In the genomic region with DNA sequence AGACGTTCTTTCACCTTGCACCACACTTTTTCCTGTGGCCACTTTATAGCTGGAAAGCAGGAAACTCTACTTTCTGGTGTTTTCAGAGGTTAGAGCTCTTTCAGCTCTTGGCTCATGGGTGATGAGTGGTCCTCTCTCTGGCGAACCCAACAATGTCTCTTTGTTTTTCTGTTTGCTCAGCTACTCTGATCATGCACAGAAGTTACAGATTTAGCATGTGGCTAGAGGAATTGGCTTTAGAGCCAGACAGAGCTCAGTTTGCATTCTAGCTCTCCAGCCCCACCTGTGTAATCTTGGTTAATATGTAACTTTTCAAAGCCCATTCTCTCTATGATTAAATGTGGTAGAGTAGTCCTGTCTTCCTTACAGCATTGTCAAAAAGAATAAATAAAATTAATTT, we compare ENCODE assay signal across 14 cellular contexts.
"Had no signal": no experiment of that assay in that cellular context is flagged by ENCODE, and none has a peak within 500 bp of the region (broad histone marks: within the 10 kb centered on the region; RNA-seq: fewer than 3 reads in every experiment).

No MANE protein-coding gene starts in this region.

- H3K4me3 ChIP-seq: coronary artery, gastroesophageal sphincter had no signal

- H3K36me3 ChIP-seq: gastroesophageal sphincter had no signal

- H3K9ac ChIP-seq: SK-N-SH had no signal

- DNase-seq: activated B cell treated with CpG ODN at 0.5 μM for 24 hours; activated CD4-positive, alpha-beta T cell treated with anti-CD3 and anti-CD28 coated beads, Interleukin-2, amount 50 U/mL, for 1 hour; activated naive CD4-positive, alpha-beta T cell treated with anti-CD3 and anti-CD28 coated beads, Interleukin-2, amount 10 ng/mL, durations not matched to agents 7 days and 5 days; effector CD8-positive, alpha-beta T cell; hippocampal formation; left ventricle myocardium superior; naive B cell; posterior cingulate gyrus; right cardiac atrium; SK-N-SH; stimulated activated naive B cell treated with anti-CD40 and anti-IgM and Interleukin-4, amounts not matched to agents 10 μg/mL and 1 μg/mL and 100 μg/mL, for 72 hours; trophoblast cell had no signal

- ATAC-seq: gastroesophageal sphincter; left ventricle myocardium superior; right cardiac atrium; stimulated activated naive B cell treated with anti-CD40 and anti-IgM and Interleukin-4, amounts not matched to agents 10 μg/mL and 1 μg/mL and 100 μg/mL, for 72 hours had no signal

- H3K27me3 ChIP-seq: gastroesophageal sphincter had no signal

- H3K9me3 ChIP-seq: SK-N-SH had no signal

- H3K4me1 ChIP-seq: gastroesophageal sphincter had no signal

- H3K27ac ChIP-seq: coronary artery, gastroesophageal sphincter had no signal
